ENCODE assay signal across 34 cellular contexts in the genomic region with DNA sequence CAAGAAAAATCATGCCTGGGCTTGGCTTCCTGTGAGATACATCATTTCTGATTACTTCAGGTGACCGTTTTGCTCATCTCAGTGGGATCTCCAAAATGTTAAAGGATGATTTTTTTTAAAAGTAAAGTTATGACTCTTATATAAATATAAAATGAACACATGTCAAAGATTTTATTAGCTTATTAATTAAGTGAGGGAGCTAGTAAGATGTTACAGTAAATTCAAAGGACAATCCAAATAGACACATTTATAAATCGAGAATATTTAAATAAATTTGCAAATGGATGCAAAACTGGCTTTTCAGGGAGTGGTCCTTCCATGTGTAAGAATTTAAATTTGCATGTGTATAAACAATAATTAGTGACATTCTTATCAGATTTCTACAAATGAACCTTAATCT.
"Had no signal": no experiment of that assay in that cellular context is flagged by ENCODE, and none has a peak within 500 bp of the region (broad histone marks: within the 10 kb centered on the region; RNA-seq: fewer than 3 reads in every experiment).

No MANE protein-coding gene starts in this region.

- H3K36me3 ChIP-seq: MG63 had no signal

- H3K27ac ChIP-seq: KMS-11 had no signal

- H3K4me3 ChIP-seq: MG63 had no signal

- H3K27me3 ChIP-seq: MG63 had no signal

- DNase-seq: Karpas-422, Kasumi-1, MG63, MM.1S, MV-4-11, NCI-H1048, NCI-H1092, NCI-H1092 treated with DMSO at 0.1 percent for 48 hours, NCI-H1105, NCI-H1105 treated with DMSO at 0.1 percent for 48 hours, NCI-H1417, NCI-H1417 treated with DMSO at 0.1 percent for 48 hours, NCI-H1436, NCI-H1436 treated with DMSO at 0.1 percent for 48 hours, NCI-H146, NCI-H1694, NCI-H1694 treated with DMSO at 0.1 percent for 48 hours, NCI-H187, NCI-H187 treated with DMSO at 0.1 percent for 48 hours, NCI-H1930, NCI-H2029, NCI-H2029 treated with DMSO at 0.1 percent for 48 hours, NCI-H2081, NCI-H2081 treated with DMSO at 0.1 percent for 48 hours, NCI-H2107, NCI-H2171, NCI-H2171 treated with DMSO at 0.1 percent for 48 hours, NCI-H2227 treated with DMSO at 0.1 percent for 48 hours, NCI-H226, NCI-H345, NCI-H446, NCI-H446 treated with DMSO at 0.1 percent for 48 hours, NCI-H510A had no signal
